In genomic region chr4:62161446-62161845, GRCh38 we compare ENCODE assay signal across 32 cellular contexts.
"Had no signal": no experiment of that assay in that cellular context is flagged by ENCODE, and none has a peak within 500 bp of the region (broad histone marks: within the 10 kb centered on the region; RNA-seq: fewer than 3 reads in every experiment).

No MANE protein-coding gene starts in this region.

- H3K4me1 ChIP-seq: esophagus squamous epithelium, gastroesophageal sphincter had no signal

- H3K4me3 Mint-ChIP-seq: activated CD4-positive, alpha-beta memory T cell treated with anti-CD3 and anti-CD28 coated beads for 36 hours; activated CD4-positive, alpha-beta T cell treated with anti-CD3 and anti-CD28 coated beads for 36 hours; activated CD4-positive, alpha-beta T cell treated with anti-CD3 and anti-CD28 coated beads, Interleukin-2, amount 10 ng/mL, durations not matched to agents 24 days and 14 days; activated CD8-positive, alpha-beta memory T cell treated with anti-CD3 and anti-CD28 coated beads, Interleukin-2, amount 10 ng/mL, durations not matched to agents 7 days and 5 days; activated CD8-positive, alpha-beta T cell treated with anti-CD3 and anti-CD28 coated beads, Interleukin-2, amount 10 ng/mL, durations not matched to agents 7 days and 5 days; activated naive CD4-positive, alpha-beta T cell treated with anti-CD3 and anti-CD28 coated beads for 36 hours; activated naive CD4-positive, alpha-beta T cell treated with anti-CD3 and anti-CD28 coated beads, Interleukin-2, amount 50 U/mL, for 24 hours; activated naive CD8-positive, alpha-beta T cell treated with anti-CD3 and anti-CD28 coated beads for 36 hours; activated naive CD8-positive, alpha-beta T cell treated with anti-CD3 and anti-CD28 coated beads, Interleukin-2, amount 50 U/mL, for 24 hours; activated T-helper 1 cell treated with anti-CD3 and anti-CD28 coated beads, Interleukin-12 subunit alpha, Interleukin-12 subunit beta, Interleukin-2, Interleukin-4 antibody, amounts not matched to agents 30 ng/mL and 10 ng/mL and 1 ng/mL, durations not matched to agents 14 hours and 24 hours and 36 hours; effector memory CD8-positive, alpha-beta T cell; T-helper 17 cell; T-helper 2 cell treated with Interferon-gamma antibody and Interleukin-4, amounts not matched to agents 5 μg/mL and 100 μg/mL, for 36 hours had no signal

- DNase-seq: activated CD4-positive, alpha-beta memory T cell treated with anti-CD3 and anti-CD28 coated beads for 36 hours; activated CD4-positive, alpha-beta T cell treated with anti-CD3 and anti-CD28 coated beads for 36 hours; activated CD4-positive, alpha-beta T cell treated with anti-CD3 and anti-CD28 coated beads, Interleukin-2, amount 10 ng/mL, durations not matched to agents 24 days and 14 days; activated CD4-positive, CD25-positive, alpha-beta regulatory T cell; activated CD4-positive, CD25-positive, alpha-beta regulatory T cell treated with anti-CD3 and anti-CD28 coated beads, Interleukin-2, amount 50 U/mL, for 72 hours; activated CD8-positive, alpha-beta memory T cell treated with anti-CD3 and anti-CD28 coated beads, Interleukin-2, amount 10 ng/mL, durations not matched to agents 7 days and 5 days; activated CD8-positive, alpha-beta memory T cell treated with anti-CD3 and anti-CD28 coated beads, Interleukin-2, amount 50 U/mL, for 4 hours; activated CD8-positive, alpha-beta T cell treated with anti-CD3 and anti-CD28 coated beads, Interleukin-2, amount 10 ng/mL, durations not matched to agents 7 days and 5 days; activated effector memory CD4-positive, alpha-beta T cell treated with anti-CD3 and anti-CD28 coated beads, Interleukin-2, amount 50 U/mL, for 16 hours; activated naive CD4-positive, alpha-beta T cell treated with anti-CD3 and anti-CD28 coated beads for 36 hours; activated naive CD8-positive, alpha-beta T cell treated with anti-CD3 and anti-CD28 coated beads for 36 hours; activated naive CD8-positive, alpha-beta T cell treated with anti-CD3 and anti-CD28 coated beads, Interleukin-2, amount 50 U/mL, for 24 hours; activated T-cell treated with anti-CD3 and anti-CD28 coated beads, Interleukin-2, amount 50 U/mL, for 1 hour; activated T-cell treated with anti-CD3 and anti-CD28 coated beads, Interleukin-2, amount 50 U/mL, for 48 hours; anterior cingulate cortex; brain microvascular endothelial cell; caudate nucleus; cortex of kidney; dermis blood vessel endothelial cell; effector CD4-positive, alpha-beta T cell; effector memory CD8-positive, alpha-beta T cell; esophagus squamous epithelium; foreskin melanocyte; head of caudate nucleus; T-helper 1 cell; T-helper 17 cell; T1000 had no signal

- H3K4me1 Mint-ChIP-seq: activated CD4-positive, alpha-beta T cell treated with anti-CD3 and anti-CD28 coated beads for 36 hours; activated CD4-positive, alpha-beta T cell treated with anti-CD3 and anti-CD28 coated beads, Interleukin-2, amount 10 ng/mL, durations not matched to agents 24 days and 14 days; activated CD8-positive, alpha-beta memory T cell treated with anti-CD3 and anti-CD28 coated beads, Interleukin-2, amount 10 ng/mL, durations not matched to agents 7 days and 5 days; activated naive CD4-positive, alpha-beta T cell treated with anti-CD3 and anti-CD28 coated beads, Interleukin-2, amount 50 U/mL, for 24 hours; activated naive CD8-positive, alpha-beta T cell treated with anti-CD3 and anti-CD28 coated beads for 36 hours; activated naive CD8-positive, alpha-beta T cell treated with anti-CD3 and anti-CD28 coated beads, Interleukin-2, amount 50 U/mL, for 24 hours; T-helper 17 cell had no signal

- H3K27me3 Mint-ChIP-seq: activated CD4-positive, alpha-beta memory T cell treated with anti-CD3 and anti-CD28 coated beads for 36 hours; activated CD4-positive, alpha-beta T cell treated with anti-CD3 and anti-CD28 coated beads for 36 hours; activated CD4-positive, alpha-beta T cell treated with anti-CD3 and anti-CD28 coated beads, Interleukin-2, amount 10 ng/mL, durations not matched to agents 24 days and 14 days; activated CD8-positive, alpha-beta memory T cell treated with anti-CD3 and anti-CD28 coated beads, Interleukin-2, amount 10 ng/mL, durations not matched to agents 7 days and 5 days; activated naive CD4-positive, alpha-beta T cell treated with anti-CD3 and anti-CD28 coated beads, Interleukin-2, amount 50 U/mL, for 24 hours; activated naive CD8-positive, alpha-beta T cell treated with anti-CD3 and anti-CD28 coated beads for 36 hours; activated naive CD8-positive, alpha-beta T cell treated with anti-CD3 and anti-CD28 coated beads, Interleukin-2, amount 50 U/mL, for 24 hours; effector memory CD8-positive, alpha-beta T cell; T-helper 17 cell had no signal

- H3K4me3 ChIP-seq: esophagus squamous epithelium, gastroesophageal sphincter had no signal

- H3K9me3 ChIP-seq: esophagus squamous epithelium, gastroesophageal sphincter had no signal

- H3K36me3 ChIP-seq: brain microvascular endothelial cell, esophagus squamous epithelium, gastroesophageal sphincter had no signal

- H3K27me3 ChIP-seq: brain microvascular endothelial cell, esophagus squamous epithelium, gastroesophageal sphincter had no signal

- H3K27ac ChIP-seq: brain microvascular endothelial cell, esophagus squamous epithelium, gastroesophageal sphincter had no signal

- H3K27ac Mint-ChIP-seq: activated CD4-positive, alpha-beta memory T cell treated with anti-CD3 and anti-CD28 coated beads for 36 hours; activated CD4-positive, alpha-beta T cell treated with anti-CD3 and anti-CD28 coated beads for 36 hours; activated CD4-positive, alpha-beta T cell treated with anti-CD3 and anti-CD28 coated beads, Interleukin-2, amount 10 ng/mL, durations not matched to agents 24 days and 14 days; activated CD8-positive, alpha-beta memory T cell treated with anti-CD3 and anti-CD28 coated beads, Interleukin-2, amount 10 ng/mL, durations not matched to agents 7 days and 5 days; activated CD8-positive, alpha-beta T cell treated with anti-CD3 and anti-CD28 coated beads, Interleukin-2, amount 10 ng/mL, durations not matched to agents 7 days and 5 days; activated naive CD4-positive, alpha-beta T cell treated with anti-CD3 and anti-CD28 coated beads for 36 hours; activated naive CD4-positive, alpha-beta T cell treated with anti-CD3 and anti-CD28 coated beads, Interleukin-2, amount 50 U/mL, for 24 hours; activated naive CD8-positive, alpha-beta T cell treated with anti-CD3 and anti-CD28 coated beads for 36 hours; activated naive CD8-positive, alpha-beta T cell treated with anti-CD3 and anti-CD28 coated beads, Interleukin-2, amount 50 U/mL, for 24 hours; activated T-helper 1 cell treated with anti-CD3 and anti-CD28 coated beads, Interleukin-12 subunit alpha, Interleukin-12 subunit beta, Interleukin-2, Interleukin-4 antibody, amounts not matched to agents 30 ng/mL and 10 ng/mL and 1 ng/mL, durations not matched to agents 14 hours and 24 hours and 36 hours; activated T-helper 2 cell treated with anti-CD3 and anti-CD28 coated beads, Interferon-gamma antibody, Interleukin-2, Interleukin-4, amounts not matched to agents 10 μg/mL and 5 μg/mL and 100 μg/mL, durations not matched to agents 14 hours and 24 hours and 36 hours; effector memory CD8-positive, alpha-beta T cell; T-helper 17 cell; T-helper 2 cell treated with Interferon-gamma antibody and Interleukin-4, amounts not matched to agents 5 μg/mL and 100 μg/mL, for 36 hours had no signal

- H3K36me3 Mint-ChIP-seq: activated CD4-positive, alpha-beta memory T cell treated with anti-CD3 and anti-CD28 coated beads for 36 hours; activated CD8-positive, alpha-beta memory T cell treated with anti-CD3 and anti-CD28 coated beads, Interleukin-2, amount 10 ng/mL, durations not matched to agents 7 days and 5 days; activated naive CD4-positive, alpha-beta T cell treated with anti-CD3 and anti-CD28 coated beads, Interleukin-2, amount 50 U/mL, for 24 hours; activated naive CD8-positive, alpha-beta T cell treated with anti-CD3 and anti-CD28 coated beads for 36 hours had no signal

- ATAC-seq: activated CD4-positive, alpha-beta T cell treated with anti-CD3 and anti-CD28 coated beads for 36 hours; activated CD8-positive, alpha-beta memory T cell treated with anti-CD3 and anti-CD28 coated beads, Interleukin-2, amount 10 ng/mL, durations not matched to agents 7 days and 5 days; activated CD8-positive, alpha-beta T cell treated with anti-CD3 and anti-CD28 coated beads, Interleukin-2, amount 10 ng/mL, durations not matched to agents 7 days and 5 days; activated naive CD8-positive, alpha-beta T cell treated with anti-CD3 and anti-CD28 coated beads, Interleukin-2, amount 50 U/mL, for 24 hours; effector memory CD8-positive, alpha-beta T cell; gastroesophageal sphincter; T-helper 17 cell had no signal
